Comparison of ENCODE assay signal across 13 cellular contexts in genomic region chr11:2685566-2686359, GRCh38.
"Had no signal": no experiment of that assay in that cellular context is flagged by ENCODE, and none has a peak within 500 bp of the region (broad histone marks: within the 10 kb centered on the region; RNA-seq: fewer than 3 reads in every experiment).

No MANE protein-coding gene starts in this region.

- H3K27me3 ChIP-seq: brain microvascular endothelial cell, dorsolateral prefrontal cortex, thyroid gland had no signal

- H3K27ac ChIP-seq: brain microvascular endothelial cell, dorsolateral prefrontal cortex, thyroid gland had no signal

- H3K4me3 ChIP-seq: dorsolateral prefrontal cortex, thyroid gland had no signal

- H3K36me3 ChIP-seq: brain microvascular endothelial cell, thyroid gland had no signal

- DNase-seq: activated B cell treated with CpG ODN at 0.5 μM for 24 hours; activated CD4-positive, alpha-beta T cell treated with anti-CD3 and anti-CD28 coated beads, Interleukin-2, amount 10 ng/mL, durations not matched to agents 7 days and 5 days; activated gamma-delta T cell; brain microvascular endothelial cell; hypothalamus; occipital lobe; stimulated activated CD4-positive, alpha-beta T cell treated with anti-CD3 and anti-CD28 coated beads, Interleukin-15, amount 100 ng/mL, for 24 hours; stimulated activated CD4-positive, alpha-beta T cell treated with anti-CD3 and anti-CD28 coated beads, Interleukin-4, amount 100 ng/mL, for 24 hours; T-helper 17 cell; thyroid gland had no signal

- H3K9me3 ChIP-seq: thyroid gland had no signal

- ATAC-seq: esophagus mucosa; naive thymus-derived CD8-positive, alpha-beta T cell; T-helper 17 cell had no signal
